8 cellular contexts compared by ENCODE assay signal in the genomic region with DNA sequence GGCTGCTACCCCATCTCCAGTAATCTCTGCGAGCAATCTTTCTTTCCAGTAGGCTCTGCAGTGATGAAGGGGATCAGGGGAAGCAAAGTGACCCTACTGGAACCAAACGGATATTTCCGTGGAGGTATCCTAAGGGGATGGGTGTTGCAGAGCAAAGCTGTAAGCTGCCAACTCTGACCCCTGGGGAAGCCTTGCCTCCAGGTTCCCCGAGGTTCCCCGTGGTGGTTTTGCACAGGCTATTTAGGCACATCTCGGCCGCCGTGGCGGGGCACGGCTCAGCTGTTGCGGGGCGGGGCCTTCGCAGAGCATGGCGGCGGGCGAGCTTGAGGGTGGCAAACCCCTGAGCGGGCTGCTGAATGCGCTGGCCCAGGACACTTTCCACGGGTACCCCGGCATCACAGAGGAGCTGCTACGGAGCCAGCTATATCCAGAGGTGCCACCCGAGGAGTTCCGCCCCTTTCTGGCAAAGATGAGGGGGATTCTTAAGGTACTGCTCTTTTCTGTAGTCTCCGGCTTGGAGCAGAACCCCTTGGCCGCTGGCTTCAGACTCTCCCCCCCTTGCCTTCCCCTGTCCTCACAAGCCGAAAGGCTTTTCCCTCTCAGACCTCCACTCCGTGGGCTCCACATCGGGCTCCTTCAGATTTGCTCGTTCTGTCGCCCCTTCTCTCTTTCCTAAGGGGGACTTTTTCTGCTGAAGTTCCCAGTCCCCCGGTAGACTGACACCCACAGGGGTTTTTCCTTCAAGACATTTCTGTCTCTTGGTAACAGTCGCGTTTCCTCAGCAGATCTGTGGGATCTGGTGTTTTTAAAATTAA. TPM values are rescaled to one million over a fixed set of nuclear protein-coding genes. Genes with fewer than 3 reads are reported as not detected.
DNase-seq lines count a peak whose midpoint lies in the region; ATAC-seq and TF ChIP-seq lines count a peak whose summit lies in the region.

A gene (plus strand): TSS at position 303 of the 815 bp plus-strand sequence. CDS start 5 bp downstream, at position 308.

- peak within 1 kb of the TSS; percentile 96 for H2AFZ ChIP-seq in SK-N-SH (ENCODE audit: low read depth)

- H3K79me2 ChIP-seq in SK-N-SH (ENCODE audit: insufficient read depth), result peaks cover 24% of the 10 kb centered on the region

- H3K4me1 ChIP-seq in SK-N-SH (ENCODE audit: control insufficient read depth in 1 of 2, insufficient read depth in 2 of 2, low read depth in 1 of 2, low read length in 1 of 2), result peaks cover 2 to 6% of the 10 kb centered on the region in 2 experiments; a peak in 1 of 4 replicates

- H3F3A ChIP-seq in SK-N-SH (replicated peaks; ENCODE audit: insufficient read depth), result peaks cover 12% of the 10 kb centered on the region

- H3K27me3 Mint-ChIP-seq in activated naive CD4-positive, alpha-beta T cell treated with anti-CD3 and anti-CD28 coated beads, Interleukin-2, amount 10 ng/mL, durations not matched to agents 7 days and 5 days, result no peaks in the 10 kb centered on the region

- DNase-seq in G401 (ENCODE audit: low spot score), result peak; percentile 86
- DNase-seq in GOT3 (lab: John Stamatoyannopoulos, UW), result peak; percentile 17
- no peak for DNase-seq in LNCaP clone FGC (ENCODE audit: low read depth)
- DNase-seq in SK-N-SH, result peak; percentile 84
- DNase-seq in activated naive CD4-positive, alpha-beta T cell treated with anti-CD3 and anti-CD28 coated beads, Interleukin-2, amount 10 ng/mL, durations not matched to agents 7 days and 5 days, result peak; percentile 88
- DNase-seq in globus pallidus (ENCODE audit: low spot score), result peak; percentile 82
- peak; percentile 58 for DNase-seq in omental fat pad (ENCODE audit: low spot score)

- no peak for TF ChIP-seq RAD21 in SK-N-SH (IDR thresholded peaks at IDR 0.05; ENCODE audit: low read length)

- H3K9me2 ChIP-seq in SK-N-SH, result no peaks in the 10 kb centered on the region

- TF ChIP-seq CTCF in LNCaP clone FGC (IDR thresholded peaks at IDR 0.05; ENCODE audit: control insufficient read depth, extremely low read depth, insufficient read depth) (no peak), SK-N-SH (IDR thresholded peaks at IDR 0.05) (0 out of 2 replicates have a peak, but pooled peaks have one; percentile 11), omental fat pad (IDR thresholded peaks at IDR 0.05) (no peak)

- ATAC-seq in omental fat pad (ENCODE audit: low FRiP score), result peak; percentile 96

- peak in 1 of 2 experiments; percentile 28; a peak in 3 of 4 replicates for TF ChIP-seq EP300 in SK-N-SH (IDR thresholded peaks at IDR 0.05; ENCODE audit: borderline replicate concordance in 1 of 2, low read depth in 1 of 2, low read length in 1 of 2)

- peaks cover 29% of the 10 kb centered on the region for H3K4me1 Mint-ChIP-seq in activated naive CD4-positive, alpha-beta T cell treated with anti-CD3 and anti-CD28 coated beads, Interleukin-2, amount 10 ng/mL, durations not matched to agents 7 days and 5 days

- H3K27ac ChIP-seq in SK-N-SH (ENCODE audit: low read depth in 2 of 2, low read length in 1 of 2) (peak within 1 kb of the TSS; percentile 7 to 58; a peak in 2 of 4 replicates), temporal lobe (ENCODE audit: low read depth, low read length) (no peak within 1 kb of the TSS)

- H3K4me3 ChIP-seq in LNCaP clone FGC (ENCODE audit: low read depth, low read length), result peak within 1 kb of the TSS; percentile 77
- H3K4me3 ChIP-seq in SK-N-SH (ENCODE audit: low read depth in 2 of 2, low read length in 1 of 2), result peak within 1 kb of the TSS; percentile 74 to 96

- peak within 1 kb of the TSS; percentile 94 for H3K4me2 ChIP-seq in SK-N-SH

- H4K20me1 ChIP-seq in SK-N-SH (ENCODE audit: insufficient read depth), result no peaks in the 10 kb centered on the region

- CTCF ChIA-PET in SK-N-SH (lab: Yijun Ruan, JAX), result interaction anchor here (0.8 kb wide), 1 partner anchor 11 kb away, joined by 3 read pairs; no protein-coding TSS in a partner anchor
- CTCF ChIA-PET in activated naive CD4-positive, alpha-beta T cell treated with anti-CD3 and anti-CD28 coated beads, Interleukin-2, amount 10 ng/mL, durations not matched to agents 7 days and 5 days (lab: Charles Lee), result no interaction called here

- 3% methylated on average over 22 of the region's 33 CpGs for WGBS in SK-N-SH (ENCODE audit: low lambda C conversion rate)

- H3K9me3 ChIP-seq in SK-N-SH, result no peaks in the 10 kb centered on the region

- H3K9me3 Mint-ChIP-seq in activated naive CD4-positive, alpha-beta T cell treated with anti-CD3 and anti-CD28 coated beads, Interleukin-2, amount 10 ng/mL, durations not matched to agents 7 days and 5 days, result no peaks in the 10 kb centered on the region

- no peaks in the 10 kb centered on the region for H3K36me3 Mint-ChIP-seq in activated naive CD4-positive, alpha-beta T cell treated with anti-CD3 and anti-CD28 coated beads, Interleukin-2, amount 10 ng/mL, durations not matched to agents 7 days and 5 days

- in situ Hi-C loops in G401 (cut with HindIII; ENCODE audit: low sequenced_read_pairs), result no loop called here

- no peaks in the 10 kb centered on the region for H3K27me3 ChIP-seq in SK-N-SH (ENCODE audit: insufficient read depth)

- peak within 1 kb of the TSS; percentile 80 for H3K9ac ChIP-seq in SK-N-SH

- H3K27ac Mint-ChIP-seq in activated naive CD4-positive, alpha-beta T cell treated with anti-CD3 and anti-CD28 coated beads, Interleukin-2, amount 10 ng/mL, durations not matched to agents 7 days and 5 days, result peak within 1 kb of the TSS; percentile 67

- no peaks in the 10 kb centered on the region for H3K36me3 ChIP-seq in SK-N-SH (replicated peaks in 1 of 2; ENCODE audit: control insufficient read depth in 1 of 2, insufficient read depth in 2 of 2, low read length in 1 of 2)

- peak within 1 kb of the TSS; percentile 95 for H3K4me3 Mint-ChIP-seq in activated naive CD4-positive, alpha-beta T cell treated with anti-CD3 and anti-CD28 coated beads, Interleukin-2, amount 10 ng/mL, durations not matched to agents 7 days and 5 days

- POLR2A ChIA-PET in SK-N-SH (lab: Yijun Ruan, JAX), result no interaction called here

TF ChIP-seq in SK-N-SH, 30 proteins besides CTCF, POLR2A, EP300 and RAD21 (continues in another document):
- no peak for TF ChIP-seq NFIC (IDR thresholded peaks at IDR 0.05; ENCODE audit: borderline replicate concordance)
- TF ChIP-seq, protein P1, sequence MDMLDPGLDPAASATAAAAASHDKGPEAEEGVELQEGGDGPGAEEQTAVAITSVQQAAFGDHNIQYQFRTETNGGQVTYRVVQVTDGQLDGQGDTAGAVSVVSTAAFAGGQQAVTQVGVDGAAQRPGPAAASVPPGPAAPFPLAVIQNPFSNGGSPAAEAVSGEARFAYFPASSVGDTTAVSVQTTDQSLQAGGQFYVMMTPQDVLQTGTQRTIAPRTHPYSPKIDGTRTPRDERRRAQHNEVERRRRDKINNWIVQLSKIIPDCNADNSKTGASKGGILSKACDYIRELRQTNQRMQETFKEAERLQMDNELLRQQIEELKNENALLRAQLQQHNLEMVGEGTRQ (IDR thresholded peaks at IDR 0.05; ENCODE audit: borderline replicate concordance, low read depth, low read length), result no peak
- TF ChIP-seq RCOR1 (IDR thresholded peaks at IDR 0.05; ENCODE audit: low read length), result no peak
- TF ChIP-seq GATA2 (CRISPR knock-in tag; IDR thresholded peaks at IDR 0.05), result peak; percentile 73
- TF ChIP-seq, protein P2, sequence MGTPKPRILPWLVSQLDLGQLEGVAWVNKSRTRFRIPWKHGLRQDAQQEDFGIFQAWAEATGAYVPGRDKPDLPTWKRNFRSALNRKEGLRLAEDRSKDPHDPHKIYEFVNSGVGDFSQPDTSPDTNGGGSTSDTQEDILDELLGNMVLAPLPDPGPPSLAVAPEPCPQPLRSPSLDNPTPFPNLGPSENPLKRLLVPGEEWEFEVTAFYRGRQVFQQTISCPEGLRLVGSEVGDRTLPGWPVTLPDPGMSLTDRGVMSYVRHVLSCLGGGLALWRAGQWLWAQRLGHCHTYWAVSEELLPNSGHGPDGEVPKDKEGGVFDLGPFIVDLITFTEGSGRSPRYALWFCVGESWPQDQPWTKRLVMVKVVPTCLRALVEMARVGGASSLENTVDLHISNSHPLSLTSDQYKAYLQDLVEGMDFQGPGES (IDR thresholded peaks at IDR 0.05; ENCODE audit: low read depth, low read length), result no peak
- TF ChIP-seq SMC3 (IDR thresholded peaks at IDR 0.05; ENCODE audit: low read depth, low read length), result no peak
- peak; percentile 93 for TF ChIP-seq SIN3A (IDR thresholded peaks at IDR 0.05; ENCODE audit: borderline replicate concordance, low read depth, low read length)
- peak; percentile 40; the same call in 1 of the 2 replicates for TF ChIP-seq TCF12 (IDR thresholded peaks at IDR 0.05)
- TF ChIP-seq, protein P3, sequence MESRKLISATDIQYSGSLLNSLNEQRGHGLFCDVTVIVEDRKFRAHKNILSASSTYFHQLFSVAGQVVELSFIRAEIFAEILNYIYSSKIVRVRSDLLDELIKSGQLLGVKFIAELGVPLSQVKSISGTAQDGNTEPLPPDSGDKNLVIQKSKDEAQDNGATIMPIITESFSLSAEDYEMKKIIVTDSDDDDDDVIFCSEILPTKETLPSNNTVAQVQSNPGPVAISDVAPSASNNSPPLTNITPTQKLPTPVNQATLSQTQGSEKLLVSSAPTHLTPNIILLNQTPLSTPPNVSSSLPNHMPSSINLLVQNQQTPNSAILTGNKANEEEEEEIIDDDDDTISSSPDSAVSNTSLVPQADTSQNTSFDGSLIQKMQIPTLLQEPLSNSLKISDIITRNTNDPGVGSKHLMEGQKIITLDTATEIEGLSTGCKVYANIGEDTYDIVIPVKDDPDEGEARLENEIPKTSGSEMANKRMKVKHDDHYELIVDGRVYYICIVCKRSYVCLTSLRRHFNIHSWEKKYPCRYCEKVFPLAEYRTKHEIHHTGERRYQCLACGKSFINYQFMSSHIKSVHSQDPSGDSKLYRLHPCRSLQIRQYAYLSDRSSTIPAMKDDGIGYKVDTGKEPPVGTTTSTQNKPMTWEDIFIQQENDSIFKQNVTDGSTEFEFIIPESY (IDR thresholded peaks at IDR 0.05; ENCODE audit: borderline replicate concordance, low read depth), result 0 out of 2 replicates have a peak, but pooled peaks have one; percentile 22
- TF ChIP-seq, protein P4, sequence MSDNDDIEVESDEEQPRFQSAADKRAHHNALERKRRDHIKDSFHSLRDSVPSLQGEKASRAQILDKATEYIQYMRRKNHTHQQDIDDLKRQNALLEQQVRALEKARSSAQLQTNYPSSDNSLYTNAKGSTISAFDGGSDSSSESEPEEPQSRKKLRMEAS (IDR thresholded peaks at IDR 0.05; ENCODE audit: low read depth), result peak; percentile 61
- TF ChIP-seq RXRA (IDR thresholded peaks at IDR 0.05; ENCODE audit: borderline replicate concordance, low read depth), result no peak
- no peak for TF ChIP-seq MEF2A (IDR thresholded peaks at IDR 0.05; ENCODE audit: borderline replicate concordance, low read depth)
- no peak for TF ChIP-seq FOXJ3 (CRISPR knock-in tag; IDR thresholded peaks at IDR 0.05)
- peak; percentile 96 for TF ChIP-seq POLR2AphosphoS5 (IDR thresholded peaks at IDR 0.05; ENCODE audit: low read depth, low read length)

RNA-seq across cellular contexts. Expression of the gene that starts here (rescaled TPM):
- total RNA-seq in G401 (2014; rRNA removed; shearing (Covaris generic)), result 56.9 and 57.2 TPM in 2 replicates
- 32.5 and 33.1 TPM in 2 replicates for polyA plus RNA-seq in SK-N-SH (2012; rRNA removed)
- 35.5 and 47.0 TPM in 2 replicates for polyA plus RNA-seq in SK-N-SH (2012; cell fraction: cytosol; rRNA removed)
- polyA plus RNA-seq in SK-N-SH (2012; cell fraction: nucleus; rRNA removed), result 25.2 and 25.9 TPM in 2 replicates
- total RNA-seq in omental fat pad (10 to 100 TPM; 38.4 to 56.6 (median 40.6) TPM), temporal lobe (29.0 TPM)
